In genomic region chr7:24435002-24435401, GRCh38 we compare ENCODE assay signal across 15 cellular contexts.
DNase-seq lines count a peak whose midpoint lies in the region; ATAC-seq and FAIRE-seq lines count a peak whose summit lies in the region.
"Had no signal": no experiment of that assay in that cellular context is flagged by ENCODE, and none has a peak within 500 bp of the region (broad histone marks: within the 10 kb centered on the region; RNA-seq: fewer than 3 reads in every experiment).

No MANE protein-coding gene starts in this region.

- no peak for FAIRE-seq in frontal cortex (lab: Jason Lieb, UNC)
- FAIRE-seq: A549 had no signal

- ATAC-seq in GM21528 (IDR thresholded peaks at IDR 0.05; ENCODE audit: low FRiP score, unreplicated experiment) = no peak
- ATAC-seq: A549, Right ventricle myocardium inferior had no signal

- peak; percentile 8 for DNase-seq in NCI-H345 treated with DMSO at 0.1 percent for 48 hours (lab: John Stamatoyannopoulos, UW; ENCODE audit: unreplicated experiment)
- no peak for DNase-seq in NCI-H345 (lab: John Stamatoyannopoulos, UW)
- DNase-seq in NCI-H146 treated with DMSO at 0.1 percent for 48 hours (lab: John Stamatoyannopoulos, UW; ENCODE audit: unreplicated experiment) = peak; percentile 44
- peak; percentile 98 for DNase-seq in iPS DF 19.7 (ENCODE audit: low read depth, low spot score)
- no peak for DNase-seq in NCI-H1048 (lab: John Stamatoyannopoulos, UW)
- no peak for DNase-seq in frontal cortex (ENCODE audit: low spot score in 2 of 2)
- no peak for DNase-seq in NCI-H1417 (lab: John Stamatoyannopoulos, UW)
- DNase-seq: GM23248, NCI-H1694 treated with DMSO at 0.1 percent for 48 hours, NCI-H524 treated with DMSO at 0.1 percent for 48 hours, SK-N-SH, T-helper 1 cell had no signal

Comparison
In these comparisons a context has a peak if more than half of its experiments do, and no peak if none do; other contexts are left out.
1. DNase-seq: peak in NCI-H345 treated with DMSO at 0.1 percent for 48 hours (single experiment), NCI-H146 treated with DMSO at 0.1 percent for 48 hours (single experiment) and iPS DF 19.7 (single experiment); none in NCI-H345 (single experiment), NCI-H1048 (single experiment), frontal cortex (0 of 2) and NCI-H1417 (0 of 3).